16 cellular contexts compared by ENCODE assay signal in genomic region chr7:72975656-72976286, GRCh38. TPM values are rescaled to one million over a fixed set of nuclear protein-coding genes. Genes with fewer than 3 reads are reported as not detected.
DNase-seq lines count a peak whose midpoint lies in the region; ATAC-seq and TF ChIP-seq lines count a peak whose summit lies in the region.
"Not testable (repeated sequence)": the region's sequence is repeated elsewhere in the genome, so short reads cannot be mapped to it uniquely, and the experiment has no call there.
"Had no signal": no experiment of that assay in that cellular context is flagged by ENCODE, and none has a peak within 500 bp of the region (broad histone marks: within the 10 kb centered on the region; RNA-seq: fewer than 3 reads in every experiment).

No MANE protein-coding gene starts in this region.

- intact Hi-C loops in heart left ventricle (cut with DNase I); right lobe of liver (cut with DNase I); sigmoid colon (cut with DNase I): not testable (repeated sequence)

- not testable (repeated sequence) for H3K36me3 Mint-ChIP-seq in type B pancreatic cell

- H3K27ac ChIP-seq in BLaER1 treated with 17β-estradiol and CSF1 and Interleukin-3, amounts not matched to agents 10 nM and 100 nM: peak overlapping the region in 6 of 11 experiments; percentile 19 to 63 (median 36); a peak in 8 of 22 replicates
- H3K27ac ChIP-seq in WERI-Rb-1, heart left ventricle, right lobe of liver, sigmoid colon: not testable (repeated sequence)

- TF ChIP-seq EP300 in sigmoid colon (IDR thresholded peaks at IDR 0.05): not testable (repeated sequence)

- not testable (repeated sequence) for H3K4me1 Mint-ChIP-seq in type B pancreatic cell (ENCODE audit: unreplicated experiment)

- not testable (repeated sequence) for H3K4me3 Mint-ChIP-seq in type B pancreatic cell

- DNase-seq in WERI-Rb-1: peak; percentile 5
- DNase-seq in ecto neural progenitor cell (ENCODE audit: low spot score): peak; percentile 10
- DNase-seq in heart left ventricle: peak in 4 of 5 donors; percentile 10 to 45 (median 18)
- DNase-seq in right lobe of liver: peak in 2 of 3 donors; percentile 43 to 45
- DNase-seq in omental fat pad (ENCODE audit: low spot score): not testable (repeated sequence)
- peak; percentile 60 for DNase-seq in sigmoid colon
- DNase-seq in type B pancreatic cell (ENCODE audit: extremely low spot score, unreplicated experiment): peak; percentile 67

- ATAC-seq in heart left ventricle (peak in 1 of 4 donors; percentile 29), right lobe of liver (peak in 2 of 4 donors; percentile 6 to 27), omental fat pad (ENCODE audit: low FRiP score) (peak; percentile 37)

- not testable (repeated sequence) for H3K9ac ChIP-seq in BLaER1 treated with 17β-estradiol and CSF1 and Interleukin-3, amounts not matched to agents 10 nM and 100 nM

- H3K27me3 ChIP-seq in BLaER1 treated with 17β-estradiol and CSF1 and Interleukin-3, amounts not matched to agents 10 nM and 100 nM; WERI-Rb-1 (ENCODE audit: insufficient read depth, low read depth, severe bottlenecking); heart left ventricle; right lobe of liver; sigmoid colon: not testable (repeated sequence)

- TF ChIP-seq CTCF in WERI-Rb-1 (IDR thresholded peaks at IDR 0.05; ENCODE audit: low read depth, low read length); heart left ventricle (IDR thresholded peaks at IDR 0.05); right lobe of liver (IDR thresholded peaks at IDR 0.05); omental fat pad (IDR thresholded peaks at IDR 0.05); sigmoid colon (IDR thresholded peaks at IDR 0.05); type B pancreatic cell (conservative IDR thresholded peaks at IDR 0.05): not testable (repeated sequence)

- H3K4me2 ChIP-seq in BLaER1 treated with 17β-estradiol and CSF1 and Interleukin-3, amounts not matched to agents 10 nM and 100 nM: peak overlapping the region in 1 of 11 experiments; percentile 20; a peak in 1 of 22 replicates

- H3K9me3 ChIP-seq in BLaER1 treated with 17β-estradiol and CSF1 and Interleukin-3, amounts not matched to agents 10 nM and 100 nM (replicated peaks in 1 of 11); WERI-Rb-1 (ENCODE audit: severe bottlenecking); heart left ventricle; right lobe of liver; sigmoid colon: not testable (repeated sequence)

- not testable (repeated sequence) for H3K4me3 ChIP-seq in BLaER1 treated with 17β-estradiol and CSF1 and Interleukin-3, amounts not matched to agents 10 nM and 100 nM; WERI-Rb-1 (ENCODE audit: low read depth, low read length); heart left ventricle; right lobe of liver; sigmoid colon

- not testable (repeated sequence) for H3K27me3 Mint-ChIP-seq in type B pancreatic cell

- not testable (repeated sequence) for H3K9me3 Mint-ChIP-seq in type B pancreatic cell

- not testable (repeated sequence) for H3K27ac Mint-ChIP-seq in type B pancreatic cell

- not testable (repeated sequence) for H4K20me1 ChIP-seq in BLaER1 treated with 17β-estradiol and CSF1 and Interleukin-3, amounts not matched to agents 10 nM and 100 nM

- TF ChIP-seq POLR2A in heart left ventricle (IDR thresholded peaks at IDR 0.05); right lobe of liver (IDR thresholded peaks at IDR 0.05); sigmoid colon (IDR thresholded peaks at IDR 0.05): not testable (repeated sequence)

- not testable (repeated sequence) for H3K4me1 ChIP-seq in BLaER1 treated with 17β-estradiol and CSF1 and Interleukin-3, amounts not matched to agents 10 nM and 100 nM; heart left ventricle; right lobe of liver; sigmoid colon

- 86 to 100% (median 87%) methylated on average over 1 to 13 of the region's 55 CpGs for WGBS in heart left ventricle, 4 donors
- no CpG with 5 or more reads among the region's 55 CpGs for WGBS in right lobe of liver (ENCODE audit: insufficient coverage, low coverage, low lambda C conversion rate, missing lambda C conversion rate)
- WGBS in sigmoid colon, 2 donors: 93 to 95% methylated on average over 14 of the region's 55 CpGs

- not testable (repeated sequence) for H3K36me3 ChIP-seq in BLaER1 treated with 17β-estradiol and CSF1 and Interleukin-3, amounts not matched to agents 10 nM and 100 nM; WERI-Rb-1; heart left ventricle; right lobe of liver; sigmoid colon

RNA-seq across cellular contexts. Expression of gene TRIM74, which starts 6.5 kb away (rescaled TPM):
- total RNA-seq in heart left ventricle: 1 to 10 TPM in 1 of 9 donors, under 1 TPM in 2, not detected in 6; 0.40 to 1.7 (median 0.64) TPM
- under 1 TPM; 0.06 to 0.46 TPM for polyA plus RNA-seq in heart left ventricle
- total RNA-seq in right lobe of liver: under 1 TPM in 4 of 6 experiments, not detected in 2; 0.35 to 0.88 (median 0.72) TPM
- total RNA-seq in omental fat pad: 1 to 10 TPM in 1 of 4 donors, not detected in 3; 2.4 TPM
- total RNA-seq in sigmoid colon: not detected
- polyA plus RNA-seq in sigmoid colon: under 1 TPM in 1 of 3 donors, not detected in 2; 0.38 TPM
- total RNA-seq in type B pancreatic cell (ENCODE audit: low replicate concordance): 1.8 TPM in 1 of 2 replicates, not detected in the other
- total RNA-seq: A172, GM23248, HT-29 had no signal
- polyA plus RNA-seq: GM23248 had no signal

RNA-seq across cellular contexts. Expression of gene POM121, which starts 50.9 kb away (rescaled TPM):
- total RNA-seq in heart left ventricle (10 to 100 TPM; 10.9 to 23.2 (median 16.1) TPM), right lobe of liver (10 to 100 TPM; 14.2 to 19.0 (median 16.6) TPM), omental fat pad (10 to 100 TPM; 17.8 to 39.4 (median 19.4) TPM), sigmoid colon (10 to 100 TPM in 3 of 4 donors, 1 to 10 TPM in 1; 8.2 to 16.6 (median 12.0) TPM), type B pancreatic cell (ENCODE audit: low replicate concordance) (38.9 and 51.2 TPM in 2 replicates)
- polyA plus RNA-seq in heart left ventricle (10 to 100 TPM in 1 of 2 donors, 1 to 10 TPM in 1; 8.3 to 16.8 TPM), sigmoid colon (10 to 100 TPM in 1 of 3 donors, 1 to 10 TPM in 2; 7.2 to 24.8 (median 8.8) TPM)

RNA-seq across cellular contexts. Expression of gene SPDYE8, which starts 53.8 kb away (rescaled TPM):
- not detected for total RNA-seq in heart left ventricle
- not detected for polyA plus RNA-seq in heart left ventricle
- not detected for total RNA-seq in right lobe of liver
- not detected for total RNA-seq in omental fat pad
- total RNA-seq in sigmoid colon: not detected
- not detected for polyA plus RNA-seq in sigmoid colon
- not detected in 2 replicates for total RNA-seq in type B pancreatic cell (ENCODE audit: low replicate concordance)
- total RNA-seq: A172; Caco-2; CD8-positive, alpha-beta T cell; GM12878; GM23248; H9; HT-29; PC-9 had no signal
